Comparison of ENCODE assay signal across 8 cellular contexts in genomic region chr19:51108066-51108804, GRCh38. TPM values are rescaled to one million over a fixed set of nuclear protein-coding genes. Genes with fewer than 3 reads are reported as not detected.
DNase-seq lines count a peak whose midpoint lies in the region; ATAC-seq, FAIRE-seq and TF ChIP-seq lines count a peak whose summit lies in the region.

TSS of gene CTU1 (minus strand) at chr19:51108409. CDS start at chr19:51104569, 3,840 bp downstream.

- peak; percentile 85 for FAIRE-seq in kidney (lab: Jason Lieb, UNC)

- H3K4me3 ChIP-seq in AG10803 (ENCODE audit: low read length) (peak within 1 kb of the TSS; percentile 92), choroid plexus epithelial cell (ENCODE audit: low read depth, low read length) (peak within 1 kb of the TSS; percentile 84), kidney (ENCODE audit: low read length in 2 of 2) (peak within 1 kb of the TSS; percentile 68 to 97)

- intact Hi-C loops in kidney (cut with DNase I), result no loop called here

- H3K9me3 ChIP-seq in kidney (ENCODE audit: control insufficient read depth in 1 of 2, low read length in 2 of 2), result no peaks in the 10 kb centered on the region

- H3K36me3 ChIP-seq in kidney (ENCODE audit: control insufficient read depth in 1 of 2, insufficient read depth in 2 of 2, low read length in 2 of 2), result no peaks in the 10 kb centered on the region

- peak within 1 kb of the TSS; percentile 85 to 88 for H3K9ac ChIP-seq in kidney (ENCODE audit: low read length in 2 of 2)

- H3K4me1 ChIP-seq in kidney (ENCODE audit: control insufficient read depth in 1 of 2, insufficient read depth in 1 of 2, low read depth in 1 of 2, low read length in 2 of 2), result peaks cover 8 to 12% of the 10 kb centered on the region in 2 donors

- peak within 1 kb of the TSS; percentile 23 to 74 for H3K27ac ChIP-seq in kidney (ENCODE audit: low read depth in 2 of 2, low read length in 2 of 2)

- TF ChIP-seq CTCF in AG10803 (conservative IDR thresholded peaks at IDR 0.05; ENCODE audit: low read length) (peak; percentile 8; the same call in 1 of the 2 replicates), choroid plexus epithelial cell (conservative IDR thresholded peaks at IDR 0.05; ENCODE audit: low read depth, low read length) (no peak), kidney (IDR thresholded peaks at IDR 0.05; ENCODE audit: borderline replicate concordance, extremely low read depth, insufficient read depth) (no peak)

- ATAC-seq in GM19043 (IDR thresholded peaks at IDR 0.05; ENCODE audit: low read depth, unreplicated experiment) (peak; percentile 92), HG03378 (IDR thresholded peaks at IDR 0.05; ENCODE audit: unreplicated experiment) (peak; percentile 87)

- DNase-seq in AG10803 (ENCODE audit: low read depth) (peak; percentile 99), NCI-H460 (ENCODE audit: extremely low read depth, low read depth) (peak; percentile 97), choroid plexus epithelial cell (ENCODE audit: low read depth) (peak; percentile 100), kidney (peak; percentile 99)
- DNase-seq in activated CD4-positive, alpha-beta T cell treated with anti-CD3 and anti-CD28 coated beads for 24 hours (ENCODE audit: low read depth in 2 of 2), result peak; percentile 95 to 97
- peak; percentile 98 for DNase-seq in stimulated activated CD4-positive, alpha-beta T cell treated with anti-CD3 and anti-CD28 coated beads, Interleukin-15, amount 100 ng/mL, for 24 hours

RNA-seq across cellular contexts. Expression of gene CTU1, which starts in this region (rescaled TPM):
- total RNA-seq in NCI-H460 (2014; rRNA removed; shearing (Covaris generic)), result 10.1 and 14.8 TPM in 2 replicates
- polyA plus RNA-seq in NCI-H460 (2014; cell fraction: nucleus; rRNA removed), result 25.4 and 29.9 TPM in 2 replicates
- total RNA-seq in kidney, result 8.4 TPM
- 5.2 TPM for polyA plus RNA-seq in kidney (ENCODE audit: insufficient read depth, low read depth, low replicate concordance)

Comparison
In these comparisons a context has a peak if more than half of its experiments do, and no peak if none do; other contexts are left out.
1. Peak in every context shown above with its lines: DNase-seq, ATAC-seq, H3K4me3 ChIP-seq and H3K27ac ChIP-seq.